Comparison of ENCODE assay signal across 22 cellular contexts in the genomic region with DNA sequence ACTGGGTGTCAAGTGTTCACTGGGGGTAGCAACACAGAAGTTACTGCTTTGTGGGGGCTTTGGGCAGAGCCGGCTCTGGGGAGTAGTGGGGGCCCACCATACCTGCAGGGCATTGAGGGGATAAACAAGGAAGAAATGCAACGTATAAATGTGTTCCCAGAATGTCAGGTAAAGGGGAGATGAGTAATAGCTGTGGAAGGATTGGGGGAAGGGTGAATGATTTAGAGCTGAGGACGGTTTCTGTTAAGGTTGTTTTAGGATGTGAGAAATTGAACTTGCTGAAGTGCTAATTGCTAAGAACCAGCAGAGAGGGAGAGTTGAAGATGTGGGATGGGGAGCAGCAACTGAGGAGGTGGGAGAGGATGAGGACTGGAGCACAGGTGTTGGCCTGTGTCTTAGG. TPM values are rescaled to one million over a fixed set of nuclear protein-coding genes. Genes with fewer than 3 reads are reported as not detected.
"Had no signal": no experiment of that assay in that cellular context is flagged by ENCODE, and none has a peak within 500 bp of the region (broad histone marks: within the 10 kb centered on the region; RNA-seq: fewer than 3 reads in every experiment).

No MANE protein-coding gene starts in this region.

- H3K36me3 Mint-ChIP-seq: immature natural killer cell; naive thymus-derived CD8-positive, alpha-beta T cell; T-cell; type B pancreatic cell had no signal

- ATAC-seq: naive thymus-derived CD8-positive, alpha-beta T cell; sciatic nerve; T-cell had no signal

- H3K4me1 ChIP-seq: testis had no signal

- H3K27ac ChIP-seq: esophagus muscularis mucosa, neutrophil, stomach, testis had no signal

- H3K27me3 Mint-ChIP-seq: activated CD4-positive, alpha-beta memory T cell treated with anti-CD3 and anti-CD28 coated beads, Interleukin-2, amount 10 ng/mL, durations not matched to agents 7 days and 5 days; activated naive CD8-positive, alpha-beta T cell treated with anti-CD3 and anti-CD28 coated beads, Interleukin-2, amount 50 U/mL, for 24 hours; naive thymus-derived CD8-positive, alpha-beta T cell; T-cell; type B pancreatic cell had no signal

- H3K4me3 ChIP-seq: esophagus muscularis mucosa, smooth muscle cell, stomach, testis had no signal

- H3K36me3 ChIP-seq: esophagus muscularis mucosa, stomach had no signal

- H3K4me2 ChIP-seq: smooth muscle cell had no signal

- H3K9me3 Mint-ChIP-seq: activated CD4-positive, alpha-beta memory T cell treated with anti-CD3 and anti-CD28 coated beads, Interleukin-2, amount 10 ng/mL, durations not matched to agents 7 days and 5 days; activated naive CD4-positive, alpha-beta T cell treated with anti-CD3 and anti-CD28 coated beads for 36 hours; activated naive CD8-positive, alpha-beta T cell treated with anti-CD3 and anti-CD28 coated beads, Interleukin-2, amount 50 U/mL, for 24 hours; immature natural killer cell; naive thymus-derived CD8-positive, alpha-beta T cell; stimulated activated effector memory CD8-positive, alpha-beta T cell treated with anti-CD3 and anti-CD28 coated beads, Interleukin-12 subunit alpha, Interleukin-12 subunit beta, amount 100 ng/mL, for 72 hours; T-cell; type B pancreatic cell had no signal

- H3K9me3 ChIP-seq: esophagus muscularis mucosa, neutrophil, stomach, testis had no signal

- H3K27ac Mint-ChIP-seq: activated CD4-positive, alpha-beta memory T cell treated with anti-CD3 and anti-CD28 coated beads, Interleukin-2, amount 10 ng/mL, durations not matched to agents 7 days and 5 days; activated naive CD4-positive, alpha-beta T cell treated with anti-CD3 and anti-CD28 coated beads for 36 hours; activated naive CD8-positive, alpha-beta T cell treated with anti-CD3 and anti-CD28 coated beads, Interleukin-2, amount 50 U/mL, for 24 hours; naive thymus-derived CD8-positive, alpha-beta T cell; stimulated activated effector memory CD8-positive, alpha-beta T cell treated with anti-CD3 and anti-CD28 coated beads, Interleukin-12 subunit alpha, Interleukin-12 subunit beta, amount 100 ng/mL, for 72 hours; T-cell; type B pancreatic cell had no signal

- H3K4me3 Mint-ChIP-seq: activated CD4-positive, alpha-beta memory T cell treated with anti-CD3 and anti-CD28 coated beads, Interleukin-2, amount 10 ng/mL, durations not matched to agents 7 days and 5 days; activated naive CD4-positive, alpha-beta T cell treated with anti-CD3 and anti-CD28 coated beads for 36 hours; activated naive CD8-positive, alpha-beta T cell treated with anti-CD3 and anti-CD28 coated beads, Interleukin-2, amount 50 U/mL, for 24 hours; immature natural killer cell; naive thymus-derived CD8-positive, alpha-beta T cell; stimulated activated effector memory CD8-positive, alpha-beta T cell treated with anti-CD3 and anti-CD28 coated beads, Interleukin-12 subunit alpha, Interleukin-12 subunit beta, amount 100 ng/mL, for 72 hours; T-cell; type B pancreatic cell had no signal

- H3K27me3 ChIP-seq: esophagus muscularis mucosa, neutrophil, stomach, testis had no signal

- DNase-seq: activated CD4-positive, alpha-beta memory T cell treated with anti-CD3 and anti-CD28 coated beads, Interleukin-2, amount 10 ng/mL, durations not matched to agents 7 days and 5 days; activated CD4-positive, alpha-beta T cell treated with anti-CD3 and anti-CD28 coated beads for 48 hours; activated CD4-positive, CD25-positive, alpha-beta regulatory T cell; activated naive CD4-positive, alpha-beta T cell treated with anti-CD3 and anti-CD28 coated beads for 36 hours; activated naive CD8-positive, alpha-beta T cell treated with anti-CD3 and anti-CD28 coated beads, Interleukin-2, amount 50 U/mL, for 24 hours; activated T-cell treated with anti-CD3 and anti-CD28 coated beads, Interleukin-2, amount 50 U/mL, for 1 hour; anterior cingulate cortex; effector CD4-positive, alpha-beta T cell; immature natural killer cell; kidney glomerular epithelial cell; naive thymus-derived CD8-positive, alpha-beta T cell; stimulated activated CD4-positive, alpha-beta T cell treated with anti-CD3 and anti-CD28 coated beads, Interleukin-4, amount 100 ng/mL, for 24 hours; stomach; T-cell; T-helper 9 cell; testis had no signal

- H3K4me1 Mint-ChIP-seq: stimulated activated effector memory CD8-positive, alpha-beta T cell treated with anti-CD3 and anti-CD28 coated beads, Interleukin-12 subunit alpha, Interleukin-12 subunit beta, amount 100 ng/mL, for 72 hours had no signal

RNA-seq across cellular contexts. Expression of a gene that starts 10.7 kb away (rescaled TPM):
- total RNA-seq: naive thymus-derived CD8-positive, alpha-beta T cell; T-cell had no signal
